Comparison of ENCODE assay signal across 1 cellular context in genomic region chr4:152352215-152352614, GRCh38.
TF ChIP-seq lines count a peak whose summit lies in the region.

No MANE protein-coding gene starts in this region.

TF ChIP-seq in H1, 55 proteins besides CTCF, POLR2A, EP300 and RAD21:
- TF ChIP-seq CHD7 (IDR thresholded peaks at IDR 0.05; ENCODE audit: insufficient replicate concordance, low read length) (no peak), ATF2 (IDR thresholded peaks at IDR 0.05; ENCODE audit: low read length) (no peak), CREB1 (IDR thresholded peaks at IDR 0.05) (no peak), YY1 (IDR thresholded peaks at IDR 0.05; ENCODE audit: low read depth, low read length) (no peak), PHF8 (conservative IDR thresholded peaks at IDR 0.05; ENCODE audit: low read depth, low read length) (no peak), CEBPB (IDR thresholded peaks at IDR 0.05; ENCODE audit: low read depth, low read length) (no peak), MAX (IDR thresholded peaks at IDR 0.05) (no peak), KDM5A (IDR thresholded peaks at IDR 0.05; ENCODE audit: low read length) (no peak), SP4 (IDR thresholded peaks at IDR 0.05; ENCODE audit: low read length) (no peak), CHD1 (IDR thresholded peaks at IDR 0.05; ENCODE audit: low read depth, low read length) (no peak), TAF7 (optimal IDR thresholded peaks at IDR 0.05; ENCODE audit: borderline replicate concordance, low read depth, low read length) (no peak), KDM1A (IDR thresholded peaks at IDR 0.05; ENCODE audit: borderline replicate concordance, low read length) (no peak), JUN (IDR thresholded peaks at IDR 0.05; ENCODE audit: low read depth, low read length) (no peak), BRCA1 (IDR thresholded peaks at IDR 0.05; ENCODE audit: low read depth, low read length) (no peak), CBX8 (IDR thresholded peaks at IDR 0.05; ENCODE audit: borderline replicate concordance, low read depth, low read length) (no peak)
